ENCODE assay signal across 12 cellular contexts in genomic region chr16:50360779-50361178, GRCh38. TPM values are rescaled to one million over a fixed set of nuclear protein-coding genes. Genes with fewer than 3 reads are reported as not detected.
A peak's percentile ranks its signal among the peaks of the same experiment; 100 is the strongest.
DNase-seq lines count a peak whose midpoint lies in the region; ATAC-seq and TF ChIP-seq lines count a peak whose summit lies in the region.
"Had no signal": no experiment of that assay in that cellular context is flagged by ENCODE, and none has a peak within 500 bp of the region (broad histone marks: within the 10 kb centered on the region; RNA-seq: fewer than 3 reads in every experiment).

No MANE protein-coding gene starts in this region.

- H3K27ac Mint-ChIP-seq in activated naive CD4-positive, alpha-beta T cell treated with anti-CD3 and anti-CD28 coated beads, Interleukin-2, amount 50 U/mL, for 72 hours: peak overlapping the region; percentile 45 to 55
- H3K27ac Mint-ChIP-seq in activated naive CD8-positive, alpha-beta T cell treated with anti-CD3 and anti-CD28 coated beads, Interleukin-2, amount 50 U/mL, for 24 hours: peak overlapping the region; percentile 20

- ATAC-seq in activated naive CD4-positive, alpha-beta T cell treated with anti-CD3 and anti-CD28 coated beads, Interleukin-2, amount 50 U/mL, for 72 hours: peak; percentile 41 to 49
- no peak for ATAC-seq in activated naive CD8-positive, alpha-beta T cell treated with anti-CD3 and anti-CD28 coated beads, Interleukin-2, amount 50 U/mL, for 24 hours
- peak; percentile 41 for ATAC-seq in thoracic aorta (ENCODE audit: insufficient number of reproducible peaks, low FRiP score, low read depth)

- no peaks in the 10 kb centered on the region for H3K27me3 ChIP-seq in thoracic aorta (replicated peaks; ENCODE audit: insufficient read depth)
- H3K27me3 ChIP-seq: adrenal gland had no signal

- H3K4me1 ChIP-seq in thoracic aorta (ENCODE audit: control insufficient read depth in 1 of 2, low read depth in 2 of 2): peaks cover 5 to 33% of the 10 kb centered on the region in 2 donors

- H3K36me3 ChIP-seq in thoracic aorta: no peaks in the 10 kb centered on the region

- no peaks in the 10 kb centered on the region for H3K27me3 Mint-ChIP-seq in activated naive CD8-positive, alpha-beta T cell treated with anti-CD3 and anti-CD28 coated beads, Interleukin-2, amount 50 U/mL, for 24 hours

- no peak for TF ChIP-seq CTCF in thoracic aorta (IDR thresholded peaks at IDR 0.05)

- H3K9me3 ChIP-seq in thoracic aorta: no peaks in the 10 kb centered on the region
- H3K9me3 ChIP-seq: adrenal gland had no signal

- no peaks in the 10 kb centered on the region for H3K9me3 Mint-ChIP-seq in activated naive CD4-positive, alpha-beta T cell treated with anti-CD3 and anti-CD28 coated beads, Interleukin-2, amount 50 U/mL, for 72 hours
- no peaks in the 10 kb centered on the region for H3K9me3 Mint-ChIP-seq in activated naive CD8-positive, alpha-beta T cell treated with anti-CD3 and anti-CD28 coated beads, Interleukin-2, amount 50 U/mL, for 24 hours

- peak overlapping the region; percentile 74 to 75 for H3K27ac ChIP-seq in thoracic aorta

- peaks cover 37% of the 10 kb centered on the region for H3K4me1 Mint-ChIP-seq in activated naive CD8-positive, alpha-beta T cell treated with anti-CD3 and anti-CD28 coated beads, Interleukin-2, amount 50 U/mL, for 24 hours

- no peak for DNase-seq in activated naive CD4-positive, alpha-beta T cell treated with anti-CD3 and anti-CD28 coated beads, Interleukin-2, amount 50 U/mL, for 72 hours (ENCODE audit: low spot score in 2 of 2)
- no peak for DNase-seq in activated naive CD4-positive, alpha-beta T cell treated with Interleukin-2 at 50 U/mL for 16 hours
- DNase-seq in activated naive CD8-positive, alpha-beta T cell treated with anti-CD3 and anti-CD28 coated beads, Interleukin-2, amount 50 U/mL, for 24 hours: no peak
- peak; percentile 31 for DNase-seq in kidney glomerular epithelial cell (lab: John Stamatoyannopoulos, UW)
- DNase-seq in thoracic aorta (ENCODE audit: low spot score): no peak
- DNase-seq in ureter (ENCODE audit: low spot score): no peak
- DNase-seq in effector CD4-positive, alpha-beta T cell: no peak
- no peak for DNase-seq in mesenteric fat pad (ENCODE audit: low spot score)
- DNase-seq: activated CD4-positive, alpha-beta T cell treated with anti-CD3 and anti-CD28 coated beads, Interleukin-2, amount 50 U/mL, for 4 hours; GF-D8; NCI-H1436 had no signal

- peaks cover 16 to 20% of the 10 kb centered on the region in 2 donors for H3K36me3 Mint-ChIP-seq in activated naive CD4-positive, alpha-beta T cell treated with anti-CD3 and anti-CD28 coated beads, Interleukin-2, amount 50 U/mL, for 72 hours
- peaks cover 46% of the 10 kb centered on the region for H3K36me3 Mint-ChIP-seq in activated naive CD8-positive, alpha-beta T cell treated with anti-CD3 and anti-CD28 coated beads, Interleukin-2, amount 50 U/mL, for 24 hours (ENCODE audit: low read depth)

- no peak overlapping the region for H3K4me3 Mint-ChIP-seq in activated naive CD8-positive, alpha-beta T cell treated with anti-CD3 and anti-CD28 coated beads, Interleukin-2, amount 50 U/mL, for 24 hours

- H3K4me3 ChIP-seq in thoracic aorta: no peak overlapping the region
- H3K4me3 ChIP-seq: adrenal gland had no signal

RNA-seq across cellular contexts. Expression of gene BRD7, which starts 8.0 kb away (rescaled TPM):
- 10 to 100 TPM; 71.5 to 84.9 TPM for total RNA-seq in activated naive CD4-positive, alpha-beta T cell treated with anti-CD3 and anti-CD28 coated beads, Interleukin-2, amount 50 U/mL, for 72 hours
- total RNA-seq in thoracic aorta: 10 to 100 TPM; 56.9 to 63.5 TPM
- 63.7 TPM for total RNA-seq in ureter
- 52.6 TPM for total RNA-seq in mesenteric fat pad
